ENCODE assay signal across 8 cellular contexts in the genomic region with DNA sequence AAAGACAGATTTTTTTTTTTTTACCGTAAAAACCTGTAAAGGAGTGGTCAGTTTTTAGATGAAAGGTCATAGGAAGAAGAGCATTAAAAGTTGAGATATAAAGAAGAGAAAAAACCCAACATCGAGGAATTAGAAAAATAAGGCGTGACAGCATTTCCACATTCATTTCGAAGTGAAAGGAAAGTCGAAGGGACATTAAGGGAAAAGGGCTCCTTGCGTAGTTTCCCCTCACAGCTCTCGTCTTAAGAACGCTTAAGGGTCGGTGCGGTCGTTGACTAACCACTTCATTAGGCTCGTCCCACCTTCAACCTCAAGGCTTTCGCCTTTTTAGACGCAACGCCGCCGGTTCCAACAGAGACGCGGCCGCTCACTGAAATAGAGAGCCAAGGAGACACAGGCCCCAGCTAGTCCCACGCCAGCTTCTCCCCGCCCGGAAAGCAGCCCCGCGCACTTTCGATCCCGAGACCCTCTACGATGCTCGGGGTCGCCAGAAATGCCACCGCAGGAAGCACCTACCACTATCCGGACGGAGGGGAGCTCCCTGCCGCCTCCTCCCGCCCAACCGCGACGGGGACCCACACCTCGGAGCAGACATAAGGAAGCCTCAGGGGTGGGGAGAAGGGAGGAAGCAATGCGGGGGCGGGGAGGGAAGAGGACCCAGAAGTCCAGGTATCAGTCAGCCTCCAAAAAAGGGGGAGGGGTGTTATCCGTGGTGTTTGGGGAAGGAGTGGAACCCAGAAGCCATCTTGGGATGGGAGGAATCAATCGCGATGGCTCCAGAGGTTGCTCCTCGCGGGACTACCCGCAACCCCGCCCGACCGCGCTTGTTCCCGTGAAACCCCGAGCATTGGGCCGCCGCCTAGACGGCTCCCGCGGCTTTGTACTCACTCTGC. TPM values are rescaled to one million over a fixed set of nuclear protein-coding genes. Genes with fewer than 3 reads are reported as not detected.
DNase-seq lines count a peak whose midpoint lies in the region; ATAC-seq and TF ChIP-seq lines count a peak whose summit lies in the region.

No MANE protein-coding gene starts in this region.

- peak; percentile 47 for DNase-seq in SIG-M5 treated with dmso at 0.1 percent for 504 hours (lab: John Stamatoyannopoulos, UW; ENCODE audit: unreplicated experiment)
- no peak for DNase-seq in SIG-M5 (lab: John Stamatoyannopoulos, UW)
- peak; percentile 79 for DNase-seq in NCI-H2227 (lab: John Stamatoyannopoulos, UW; ENCODE audit: unreplicated experiment)
- peak; percentile 64 to 74 for DNase-seq in activated CD4-positive, alpha-beta T cell treated with anti-CD3 and anti-CD28 coated beads, Interleukin-2, amount 50 U/mL, for 48 hours
- peak; percentile 25 to 59 for DNase-seq in dermis microvascular lymphatic vessel endothelial cell (ENCODE audit: low read depth in 2 of 2)
- peak in 2 of 3 donors; percentile 54 to 71 for DNase-seq in right lobe of liver
- DNase-seq in stimulated activated CD4-positive, alpha-beta T cell treated with anti-CD3 and anti-CD28 coated beads, Interleukin-4, amount 100 ng/mL, for 4 hours: peak; percentile 31 to 46

- ATAC-seq in HG02938 (IDR thresholded peaks at IDR 0.05; ENCODE audit: unreplicated experiment) (peak; percentile 21), right lobe of liver (peak; percentile 70 to 83 (median 72))

- H3K4me3 ChIP-seq in right lobe of liver: peak overlapping the region; percentile 86 to 93 (median 86)

- no peak for TF ChIP-seq POLR2A in right lobe of liver (IDR thresholded peaks at IDR 0.05)

- TF ChIP-seq CTCF in right lobe of liver (IDR thresholded peaks at IDR 0.05): no peak

- H3K36me3 ChIP-seq in right lobe of liver: no peaks in the 10 kb centered on the region

- WGBS in right lobe of liver (ENCODE audit: insufficient coverage, low coverage, low lambda C conversion rate, missing lambda C conversion rate): 0% methylated on average over 42 of the region's 58 CpGs

- peaks cover 0 to 27% (median 15%) of the 10 kb centered on the region in 4 donors for H3K4me1 ChIP-seq in right lobe of liver

- H3K27me3 ChIP-seq in right lobe of liver: no peaks in the 10 kb centered on the region

- intact Hi-C loops in right lobe of liver (cut with DNase I): no loop called here

- H3K27ac ChIP-seq in right lobe of liver: peak overlapping the region; percentile 99 to 100 (median 100)

- no peaks in the 10 kb centered on the region for H3K9me3 ChIP-seq in right lobe of liver

RNA-seq across cellular contexts. Expression of gene TRA2A, which starts 0.6 kb away (rescaled TPM):
- total RNA-seq in dermis microvascular lymphatic vessel endothelial cell (24.9 and 29.3 TPM in 2 replicates), right lobe of liver (10 to 100 TPM; 11.1 to 34.9 (median 24.7) TPM)
